10 cellular contexts compared by ENCODE assay signal in genomic region chr7:135744938-135745701, GRCh38. TPM values are rescaled to one million over a fixed set of nuclear protein-coding genes. Genes with fewer than 3 reads are reported as not detected.
A peak's percentile ranks its signal among the peaks of the same experiment; 100 is the strongest.
DNase-seq lines count a peak whose midpoint lies in the region; FAIRE-seq and TF ChIP-seq lines count a peak whose summit lies in the region.
"Had no signal": no experiment of that assay in that cellular context is flagged by ENCODE, and none has a peak within 500 bp of the region (broad histone marks: within the 10 kb centered on the region; RNA-seq: fewer than 3 reads in every experiment).

No MANE protein-coding gene starts in this region.

- H3K9me3 ChIP-seq in AG04450 (ENCODE audit: control insufficient read depth, insufficient read depth, low read length) (no peaks in the 10 kb centered on the region), H1 (ENCODE audit: insufficient read depth in 2 of 2, low read depth in 1 of 2, low read length in 1 of 2) (no peaks in the 10 kb centered on the region), osteoblast (ENCODE audit: low read depth, low read length) (no peaks in the 10 kb centered on the region), neuronal stem cell (replicated peaks in 1 of 2; ENCODE audit: control insufficient read depth in 2 of 2, insufficient read depth in 1 of 2, low read depth in 1 of 2, low read length in 2 of 2) (no peaks in the 10 kb centered on the region)

- 92% methylated on average over 8 of the region's 8 CpGs; no CpG with 5 or more reads in 1 of the 2 experiments for WGBS in H1 (ENCODE audit: extremely low coverage in 1 of 2, insufficient coverage in 1 of 2, insufficient read length in 1 of 2, insufficient replicate concordance in 2 of 2, low coverage in 1 of 2, low lambda C conversion rate in 2 of 2, missing lambda C conversion rate in 1 of 2), 2 experiments
- WGBS in neuronal stem cell (ENCODE audit: extremely low coverage in 2 of 2, insufficient read length in 2 of 2, insufficient replicate concordance in 1 of 2), 2 donors: no CpG with 5 or more reads among the region's 8 CpGs

- H3K27me3 ChIP-seq in AG04450 (ENCODE audit: control insufficient read depth, insufficient read depth, low read length) (no peaks in the 10 kb centered on the region), H1 (replicated peaks in 1 of 4; ENCODE audit: control insufficient read depth in 3 of 4, extremely low read depth in 1 of 4, insufficient read depth in 3 of 4, low read length in 3 of 4) (no peaks in the 10 kb centered on the region), osteoblast (ENCODE audit: insufficient read depth, low read length) (no peaks in the 10 kb centered on the region), neuronal stem cell (ENCODE audit: control insufficient read depth in 3 of 3, insufficient read depth in 3 of 3, low read depth in 1 of 3, low read length in 3 of 3) (peaks cover 0 to 4% (median 0%) of the 10 kb centered on the region in 3 experiments)

- no peak overlapping the region for H2BK20ac ChIP-seq in H1 (ENCODE audit: low read length)

- CTCF ChIA-PET in AG04450 (lab: Charles Lee) (interaction anchor here (0.6 to 1.7 kb wide), 6 partner anchors 35 to 266 kb away, joined by 3 to 8 read pairs (median 4); no protein-coding TSS in a partner anchor), H1 (lab: Charles Lee; ENCODE audit: partially characterized antibody) (interaction anchor here (0.6 to 2.0 kb wide), 7 partner anchors 34 to 1878 kb away, joined by 3 to 11 read pairs (median 3); no protein-coding TSS in a partner anchor)

- H3K4me1 ChIP-seq in H1 (replicated peaks in 1 of 4; ENCODE audit: control insufficient read depth in 3 of 4, insufficient read depth in 4 of 4, low read length in 3 of 4) (no peaks in the 10 kb centered on the region; a peak in 1 of 7 replicates), osteoblast (ENCODE audit: insufficient read depth, low read length) (peaks cover 68% of the 10 kb centered on the region), neuronal stem cell (ENCODE audit: control insufficient read depth in 2 of 2, insufficient read depth in 1 of 2, low read depth in 1 of 2, low read length in 2 of 2) (peaks cover 0 to 4% of the 10 kb centered on the region in 2 donors)

- H3K27ac ChIP-seq in AG04450 (ENCODE audit: low read depth, low read length): peak overlapping the region; percentile 90
- no peak overlapping the region for H3K27ac ChIP-seq in H1 (ENCODE audit: low read depth, low read length)
- H3K27ac ChIP-seq in osteoblast (ENCODE audit: low read depth, low read length): peak overlapping the region; percentile 99
- H3K27ac ChIP-seq in neuronal stem cell (replicated peaks; ENCODE audit: low read length): no peak overlapping the region

- H2AK5ac ChIP-seq in H1 (ENCODE audit: low read depth, low read length): no peak overlapping the region
- H2AK5ac ChIP-seq in neuronal stem cell (ENCODE audit: low read depth, low read length): no peak overlapping the region

- POLR2A ChIA-PET in AG04450 (lab: Yijun Ruan, JAX): interaction anchor here (0.6 to 1.1 kb wide), 3 partner anchors 17 to 31 kb away, joined by 3 to 4 read pairs (median 3); no protein-coding TSS in a partner anchor
- POLR2A ChIA-PET in H1 (lab: Charles Lee; ENCODE audit: partially characterized antibody): interaction anchor here (0.6 to 1.3 kb wide), 2 partner anchors 83 to 1361 kb away, joined by 3 to 4 read pairs; partner anchors contain the start of gene STMP1

- H3K9ac ChIP-seq in H1 (replicated peaks in 1 of 4; ENCODE audit: extremely low read depth in 1 of 4, low read depth in 3 of 4, low read length in 3 of 4) (no peak overlapping the region), neuronal stem cell (ENCODE audit: low read depth, low read length, poor library complexity) (no peak overlapping the region)

- TF ChIP-seq RAD21 in H1 (IDR thresholded peaks at IDR 0.05 in 1 of 2, conservative IDR thresholded peaks at IDR 0.05 in 1 of 2; ENCODE audit: low read depth in 2 of 2, low read length in 2 of 2): no peak

- H3K14ac ChIP-seq in H1 (ENCODE audit: insufficient read length) (no peak overlapping the region), neuronal stem cell (ENCODE audit: low read length) (no peak overlapping the region)

- no peak overlapping the region for H3K23ac ChIP-seq in H1 (ENCODE audit: insufficient read length)
- no peak overlapping the region for H3K23ac ChIP-seq in neuronal stem cell (ENCODE audit: low read depth, low read length, poor library complexity)

- H2AFZ ChIP-seq in H1 (ENCODE audit: low read length): no peak overlapping the region
- H2AFZ ChIP-seq in osteoblast (ENCODE audit: low read length): peak overlapping the region; percentile 32
- no peak overlapping the region for H2AFZ ChIP-seq in neuronal stem cell (ENCODE audit: low read length)

- TF ChIP-seq EP300 in H1 (IDR thresholded peaks at IDR 0.05; ENCODE audit: borderline replicate concordance in 1 of 2, low read depth in 2 of 2, low read length in 2 of 2): no peak

- H3K18ac ChIP-seq in H1 (ENCODE audit: extremely low read depth, low read length): peak overlapping the region; percentile 20; the same call in 1 of the 2 replicates
- H3K18ac ChIP-seq in neuronal stem cell (ENCODE audit: low read length): no peak overlapping the region

- H4K8ac ChIP-seq in H1 (ENCODE audit: extremely low read depth, insufficient read depth, low read length) (no peak overlapping the region), neuronal stem cell (ENCODE audit: low read depth, low read length) (no peak overlapping the region)

- no peak overlapping the region for H2BK12ac ChIP-seq in H1 (ENCODE audit: low read depth, low read length)
- H2BK12ac ChIP-seq in neuronal stem cell (ENCODE audit: low read length): no peak overlapping the region

- H4K91ac ChIP-seq in H1 (replicated peaks; ENCODE audit: insufficient read length, low read length): no peak overlapping the region
- no peak overlapping the region for H4K91ac ChIP-seq in neuronal stem cell (ENCODE audit: low read depth, low read length, poor library complexity)

- no peaks in the 10 kb centered on the region for H3K79me2 ChIP-seq in H1 (ENCODE audit: control insufficient read depth in 1 of 2, insufficient read depth in 2 of 2, low read length in 2 of 2)
- H3K79me2 ChIP-seq in osteoblast (ENCODE audit: insufficient read depth, low read length): peaks cover 55% of the 10 kb centered on the region

- no peak for FAIRE-seq in H1 (lab: Jason Lieb, UNC)
- FAIRE-seq in HTR-8/SVneo (lab: Jason Lieb, UNC): no peak

- H3K23me2 ChIP-seq in H1 (ENCODE audit: low read depth, low read length): no peaks in the 10 kb centered on the region

- H3K4me2 ChIP-seq in H1 (ENCODE audit: insufficient read depth in 1 of 2, low read depth in 2 of 2, low read length in 2 of 2) (no peak overlapping the region), osteoblast (ENCODE audit: insufficient read depth, low read length) (peak overlapping the region; percentile 80), neuronal stem cell (ENCODE audit: insufficient read depth, low read length, poor library complexity, severe bottlenecking) (no peak overlapping the region)

- no peak for TF ChIP-seq POLR2A in H1 (IDR thresholded peaks at IDR 0.05; ENCODE audit: control extremely low read depth in 1 of 2, low read depth in 2 of 2, low read length in 2 of 2)

- H4K20me1 ChIP-seq in H1 (replicated peaks in 1 of 2; ENCODE audit: control insufficient read depth in 1 of 2, insufficient read depth in 2 of 2, low read length in 2 of 2) (no peaks in the 10 kb centered on the region), osteoblast (ENCODE audit: insufficient read depth, low read length) (no peaks in the 10 kb centered on the region)

- peak overlapping the region; percentile 96; the same call in 1 of the 2 replicates for H2BK15ac ChIP-seq in H1 (ENCODE audit: low read length)
- H2BK15ac ChIP-seq in neuronal stem cell (ENCODE audit: low read length): no peak overlapping the region

- DNase-seq in AG04450 (ENCODE audit: low read depth, low spot score) (peak; percentile 29), NCI-H226 (peak; percentile 90), H1 (ENCODE audit: low read depth in 1 of 2, low spot score in 2 of 2) (no peak), osteoblast (ENCODE audit: insufficient read length, low spot score, missing footprints) (no peak), HuH-7.5 (ENCODE audit: low spot score) (no peak), HTR-8/SVneo (ENCODE audit: insufficient read length, low spot score) (no peak), MV-4-11 (lab: John Stamatoyannopoulos, UW) (no peak), neuronal stem cell (ENCODE audit: low spot score) (no peak)
- DNase-seq: activated CD4-positive, alpha-beta memory T cell treated with anti-CD3 and anti-CD28 coated beads, Interleukin-2, amount 10 ng/mL, durations not matched to agents 7 days and 5 days; KBM-7 had no signal

- H3K36me3 ChIP-seq in H1 (ENCODE audit: control insufficient read depth in 2 of 4, insufficient read depth in 4 of 4, low read length in 3 of 4): no peaks in the 10 kb centered on the region
- H3K36me3 ChIP-seq in osteoblast (ENCODE audit: insufficient read depth, low read length): no peaks in the 10 kb centered on the region
- no peaks in the 10 kb centered on the region for H3K36me3 ChIP-seq in neuronal stem cell (replicated peaks in 1 of 2; ENCODE audit: control insufficient read depth in 2 of 2, insufficient read depth in 2 of 2, low read length in 2 of 2)

- H2BK120ac ChIP-seq in H1 (replicated peaks; ENCODE audit: low read depth, low read length): no peak overlapping the region
- H2BK120ac ChIP-seq in neuronal stem cell (ENCODE audit: low read depth, low read length): no peak overlapping the region

- no peak overlapping the region for H3K56ac ChIP-seq in H1 (replicated peaks; ENCODE audit: insufficient read length, low read depth, low read length)

- H2BK5ac ChIP-seq in H1 (ENCODE audit: low read depth, low read length): no peak overlapping the region
- no peak overlapping the region for H2BK5ac ChIP-seq in neuronal stem cell (ENCODE audit: low read length)

- no peak overlapping the region for H4K5ac ChIP-seq in H1 (ENCODE audit: insufficient read length, low read depth, low read length)

- TF ChIP-seq CTCF in AG04450 (IDR thresholded peaks at IDR 0.05; ENCODE audit: low read depth, low read length) (no peak), H1 (IDR thresholded peaks at IDR 0.05; ENCODE audit: control extremely low read depth in 1 of 3, insufficient read depth in 1 of 3, low read depth in 1 of 3, low read length in 3 of 3) (no peak), osteoblast (IDR thresholded peaks at IDR 0.05; ENCODE audit: extremely low read depth, low read depth, low read length) (no peak)

- no peak overlapping the region for H3K4ac ChIP-seq in H1 (replicated peaks; ENCODE audit: insufficient read length, low read depth, low read length)
- no peak overlapping the region for H3K4ac ChIP-seq in neuronal stem cell (ENCODE audit: low read length)

- H3K4me3 ChIP-seq in AG04450 (ENCODE audit: low read depth, low read length): no peak overlapping the region
- no peak overlapping the region for H3K4me3 ChIP-seq in H1 (ENCODE audit: extremely low read depth in 1 of 4, insufficient read depth in 2 of 4, low read depth in 3 of 4, low read length in 4 of 4)
- peak overlapping the region; percentile 54 for H3K4me3 ChIP-seq in osteoblast (ENCODE audit: insufficient read depth, low read length)
- H3K4me3 ChIP-seq in neuronal stem cell (ENCODE audit: low read length in 2 of 2): no peak overlapping the region

- no peaks in the 10 kb centered on the region for H3K79me1 ChIP-seq in H1 (ENCODE audit: low read depth, low read length)
- no peaks in the 10 kb centered on the region for H3K79me1 ChIP-seq in neuronal stem cell (ENCODE audit: low read depth, low read length)

RNA-seq across cellular contexts. Expression of gene FAM180A, which starts 3.5 kb away (rescaled TPM):
- 5.5 TPM in 2 replicates for polyA plus RNA-seq in AG04450 (2011; rRNA removed)
- 7.1 and 8.8 TPM in 2 replicates for polyA minus RNA-seq in AG04450 (2011; rRNA and poly(A)+ RNA removed)
- total RNA-seq in H1 (2021; fragmentation: NEBNext Ultra II Directional; extraction: Animal tissue kit (Norgen Biotek cat#: 25700)): not detected in 2 replicates
- polyA plus RNA-seq in H1 (2011; rRNA removed): not detected in 2 replicates
- polyA plus RNA-seq in H1 (2011; cell fraction: cytosol; rRNA removed): not detected
- not detected for polyA plus RNA-seq in H1 (2011; cell fraction: nucleus; rRNA removed)
- not detected in 4 replicates for polyA plus RNA-seq in H1 (2012, experiment 1 of 2)
- not detected for polyA plus RNA-seq in H1 (2012, experiment 2 of 2)
- not detected for polyA plus RNA-seq in H1 (2013, experiment 1 of 2)
- not detected for polyA plus RNA-seq in H1 (2013, experiment 2 of 2)
- not detected in 2 replicates for polyA minus RNA-seq in H1 (2011; rRNA and poly(A)+ RNA removed)
- polyA minus RNA-seq in H1 (2011; cell fraction: cytosol; rRNA and poly(A)+ RNA removed): not detected
- polyA minus RNA-seq in H1 (2011; cell fraction: nucleus; rRNA and poly(A)+ RNA removed): not detected
- 23.5 and 28.9 TPM in 2 replicates for total RNA-seq in osteoblast
- polyA plus RNA-seq in neuronal stem cell (2013, experiment 1 of 2): not detected
- not detected for polyA plus RNA-seq in neuronal stem cell (2013, experiment 2 of 2)
- total RNA-seq: activated CD4-positive, alpha-beta memory T cell treated with anti-CD3 and anti-CD28 coated beads, Interleukin-2, amount 10 ng/mL, durations not matched to agents 7 days and 5 days had no signal

RNA-seq across cellular contexts. Expression of gene SLC13A4, which starts 17.1 kb away (rescaled TPM):
- polyA plus RNA-seq in AG04450 (2011; rRNA removed) (0.09 and 0.32 TPM in 2 replicates), H1 (2011; rRNA removed) (5.9 and 7.5 TPM in 2 replicates)
- 0.05 and 0.65 TPM in 2 replicates for polyA minus RNA-seq in AG04450 (2011; rRNA and poly(A)+ RNA removed)
- total RNA-seq in H1 (2021; fragmentation: NEBNext Ultra II Directional; extraction: Animal tissue kit (Norgen Biotek cat#: 25700)): 3.7 and 3.9 TPM in 2 replicates
- polyA plus RNA-seq in H1 (2011; cell fraction: cytosol; rRNA removed): 5.9 TPM
- 8.6 TPM for polyA plus RNA-seq in H1 (2011; cell fraction: nucleus; rRNA removed)
- 5.2 to 7.9 TPM (median 6.0 TPM) in 4 replicates for polyA plus RNA-seq in H1 (2012, experiment 1 of 2)
- 2.0 TPM for polyA plus RNA-seq in H1 (2012, experiment 2 of 2)
- 5.7 TPM for polyA plus RNA-seq in H1 (2013, experiment 1 of 2)
- 5.8 TPM for polyA plus RNA-seq in H1 (2013, experiment 2 of 2)
- 7.0 and 11.1 TPM in 2 replicates for polyA minus RNA-seq in H1 (2011; rRNA and poly(A)+ RNA removed)
- 2.4 TPM for polyA minus RNA-seq in H1 (2011; cell fraction: cytosol; rRNA and poly(A)+ RNA removed)
- polyA minus RNA-seq in H1 (2011; cell fraction: nucleus; rRNA and poly(A)+ RNA removed): 7.2 TPM
- 0.36 and 0.88 TPM in 2 replicates for total RNA-seq in osteoblast
- polyA plus RNA-seq in neuronal stem cell (2013, experiment 1 of 2): 5.0 TPM
- 4.6 TPM for polyA plus RNA-seq in neuronal stem cell (2013, experiment 2 of 2)
- total RNA-seq: activated CD4-positive, alpha-beta memory T cell treated with anti-CD3 and anti-CD28 coated beads, Interleukin-2, amount 10 ng/mL, durations not matched to agents 7 days and 5 days had no signal

Comparison
In these comparisons a context has a peak if more than half of its experiments do, and no peak if none do; other contexts are left out.
1. DNase-seq: peak in AG04450 (single experiment) and NCI-H226 (single experiment); none in H1 (0 of 2), osteoblast (single experiment), HuH-7.5 (single experiment), HTR-8/SVneo (single experiment), MV-4-11 (single experiment) and neuronal stem cell (single experiment).
2. H3K27ac ChIP-seq: peak in AG04450 (single experiment) and osteoblast (single experiment); none in H1 (single experiment) and neuronal stem cell (single experiment).
3. RNA of gene FAM180A, which starts 3.5 kb away (total RNA-seq): 23.5 to 28.9 TPM in osteoblast; not detected in H1; every median in the first group is over 10 times any median in the second.